In the genomic region with DNA sequence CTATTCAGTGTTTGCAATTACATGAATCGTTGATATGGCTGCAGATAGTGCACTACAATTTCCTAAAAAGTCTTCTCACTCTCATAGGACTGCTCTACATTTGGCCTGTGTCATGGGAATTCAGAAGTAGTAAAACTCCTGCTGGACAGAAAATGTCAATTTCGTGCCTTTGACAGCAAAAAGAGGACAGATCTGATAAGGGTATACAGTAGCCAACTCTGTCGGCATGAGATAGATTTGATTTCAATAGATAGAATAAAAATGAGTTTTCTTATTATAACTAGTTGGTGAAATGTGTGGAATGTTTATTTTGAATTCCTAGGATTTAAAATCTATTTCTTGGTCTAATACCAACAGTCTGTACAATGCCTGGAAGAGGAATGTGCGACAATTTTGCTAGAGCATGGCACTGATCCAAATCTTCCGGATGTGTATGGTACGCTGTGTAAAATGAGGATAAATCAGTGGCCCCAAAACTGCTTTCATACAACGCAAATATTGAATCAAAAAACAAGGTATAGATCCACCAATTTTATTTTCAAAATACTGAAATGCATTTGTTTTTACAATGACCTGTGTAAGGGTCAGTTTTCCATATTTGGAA, we compare ENCODE assay signal across 17 cellular contexts.
A peak's percentile ranks its signal among the peaks of the same experiment; 100 is the strongest.
DNase-seq lines count a peak whose midpoint lies in the region; ATAC-seq and TF ChIP-seq lines count a peak whose summit lies in the region.
"Had no signal": no experiment of that assay in that cellular context is flagged by ENCODE, and none has a peak within 500 bp of the region (broad histone marks: within the 10 kb centered on the region; RNA-seq: fewer than 3 reads in every experiment).

No MANE protein-coding gene starts in this region.

- no peak overlapping the region for H3K18ac ChIP-seq in H9 (ENCODE audit: insufficient read length, low read depth, low read length)

- no peak overlapping the region for H3T11ph ChIP-seq in H9 (ENCODE audit: low read length)

- no peak overlapping the region for H2BK12ac ChIP-seq in H9 (ENCODE audit: insufficient read length, low read depth, low read length)

- no peak overlapping the region for H3K4ac ChIP-seq in H9 (ENCODE audit: low read depth, low read length)

- H3K27me3 ChIP-seq in H9 (ENCODE audit: insufficient read depth, low read length) = no peaks in the 10 kb centered on the region
- H3K27me3 ChIP-seq in parathyroid adenoma (ENCODE audit: control insufficient read depth, insufficient read depth, low read length) = no peaks in the 10 kb centered on the region
- peaks cover 2% of the 10 kb centered on the region; the same call in 1 of the 2 replicates for H3K27me3 ChIP-seq in MG63
- no peaks in the 10 kb centered on the region for H3K27me3 ChIP-seq in Peyer's patch

- no peak for TF ChIP-seq CTCF in H9 (conservative IDR thresholded peaks at IDR 0.05)
- no peak for TF ChIP-seq CTCF in parathyroid adenoma (IDR thresholded peaks at IDR 0.05)
- TF ChIP-seq CTCF in Peyer's patch (IDR thresholded peaks at IDR 0.05) = no peak

- H2AFZ ChIP-seq in H9 (ENCODE audit: low read length) (no peak overlapping the region), parathyroid adenoma (no peak overlapping the region)

- H3K4me2 ChIP-seq in H9 (ENCODE audit: insufficient read depth, insufficient read length, low read length) = no peak overlapping the region
- peak overlapping the region; percentile 18 for H3K4me2 ChIP-seq in parathyroid adenoma (ENCODE audit: low read length)

- no peaks in the 10 kb centered on the region for H3K4me1 ChIP-seq in H9 (ENCODE audit: insufficient read depth, low read length)
- H3K4me1 ChIP-seq in parathyroid adenoma = peaks cover 4% of the 10 kb centered on the region
- H3K4me1 ChIP-seq in Peyer's patch = no peaks in the 10 kb centered on the region
- H3K4me1 ChIP-seq: Caco-2 had no signal

- peak overlapping the region; percentile 3 for H3K4me3 ChIP-seq in parathyroid adenoma (ENCODE audit: low read depth, low read length)
- no peak overlapping the region for H3K4me3 ChIP-seq in MG63
- H3K4me3 ChIP-seq in Peyer's patch = no peak overlapping the region

- H2BK15ac ChIP-seq in H9 (ENCODE audit: low read depth, low read length) = no peak overlapping the region

- H3K36me3 ChIP-seq in parathyroid adenoma (ENCODE audit: control insufficient read depth, insufficient read depth, low read length) (no peaks in the 10 kb centered on the region), MG63 (no peaks in the 10 kb centered on the region), Peyer's patch (no peaks in the 10 kb centered on the region)

- no peak overlapping the region for H3K9ac ChIP-seq in H9 (ENCODE audit: extremely low read depth, insufficient read length, low read length)
- no peak overlapping the region for H3K9ac ChIP-seq in parathyroid adenoma

- no peak overlapping the region for H4K91ac ChIP-seq in H9 (ENCODE audit: insufficient read length, low read depth, low read length)

- no peak overlapping the region for H2AK5ac ChIP-seq in H9 (ENCODE audit: insufficient read length, low read length)

- no peaks in the 10 kb centered on the region for H3K79me2 ChIP-seq in H9 (ENCODE audit: insufficient read depth, low read length)
- no peaks in the 10 kb centered on the region for H3K79me2 ChIP-seq in parathyroid adenoma

- H3K27ac ChIP-seq in H9 (ENCODE audit: insufficient read length, low read depth, low read length) = no peak overlapping the region
- H3K27ac ChIP-seq in parathyroid adenoma = no peak overlapping the region
- H3K27ac ChIP-seq in Peyer's patch = no peak overlapping the region
- H3K27ac ChIP-seq: C4-2B, HL-60 had no signal

- H3K27me3 Mint-ChIP-seq in H9 (ENCODE audit: low read depth) = peaks cover 2% of the 10 kb centered on the region; the same call in 1 of the 2 replicates

- no peaks in the 10 kb centered on the region for H4K20me1 ChIP-seq in H9 (ENCODE audit: control insufficient read depth, insufficient read depth, insufficient read length)

- no peak overlapping the region for H3K23ac ChIP-seq in H9 (ENCODE audit: insufficient read length, low read depth, low read length)

- 0 out of 5 replicates have a peak, but pooled peaks cover 0 to 2% of the 10 kb centered on the region in 2 experiments for H3K9me3 Mint-ChIP-seq in H9
- no peaks in the 10 kb centered on the region for H3K9me3 Mint-ChIP-seq in activated naive CD4-positive, alpha-beta T cell treated with anti-CD3 and anti-CD28 coated beads, Interleukin-2, amount 50 U/mL, for 72 hours
- H3K9me3 Mint-ChIP-seq: CD4-positive, alpha-beta T cell; HFFc6 had no signal

- H3K4me3 Mint-ChIP-seq in H9 = no peak overlapping the region
- H3K4me3 Mint-ChIP-seq: CD4-positive, alpha-beta T cell; HFFc6 had no signal

- H3K79me1 ChIP-seq in H9 (ENCODE audit: insufficient read depth, low read depth, low read length, poor library complexity, severe bottlenecking) = no peaks in the 10 kb centered on the region

- no peak overlapping the region for H3K14ac ChIP-seq in H9 (ENCODE audit: insufficient read depth, low read length)

- no peaks in the 10 kb centered on the region for H3K9me3 ChIP-seq in H9 (ENCODE audit: control insufficient read depth, low read depth, low read length)
- no peaks in the 10 kb centered on the region for H3K9me3 ChIP-seq in parathyroid adenoma (ENCODE audit: control insufficient read depth, low read length)
- no peaks in the 10 kb centered on the region for H3K9me3 ChIP-seq in MG63
- no peaks in the 10 kb centered on the region for H3K9me3 ChIP-seq in Peyer's patch
- H3K9me3 ChIP-seq: Caco-2 had no signal

- H3K36me3 Mint-ChIP-seq in H9 (ENCODE audit: insufficient read depth in 1 of 3, low read depth in 3 of 3) = no peaks in the 10 kb centered on the region
- H3K36me3 Mint-ChIP-seq in activated naive CD4-positive, alpha-beta T cell treated with anti-CD3 and anti-CD28 coated beads, Interleukin-2, amount 50 U/mL, for 72 hours = no peaks in the 10 kb centered on the region

- no CpG with 5 or more reads among the region's 7 CpGs for WGBS in H9 (ENCODE audit: extremely low coverage, insufficient read length, low lambda C conversion rate)

- H3K23me2 ChIP-seq in H9 (ENCODE audit: insufficient read length, low read depth, low read length, poor library complexity, severe bottlenecking) = no peaks in the 10 kb centered on the region

- no peak overlapping the region for H2BK5ac ChIP-seq in H9 (ENCODE audit: insufficient read length, low read length)

- no peak overlapping the region for H3K56ac ChIP-seq in H9 (ENCODE audit: insufficient read length, low read depth, low read length)

- peaks cover 2 to 5% of the 10 kb centered on the region in 2 experiments; a peak in 1 of 4 replicates for H3K4me1 Mint-ChIP-seq in H9

- no peak for DNase-seq in H9
- peak; percentile 41 for DNase-seq in NCI-H69 (lab: John Stamatoyannopoulos, UW)
- peak; percentile 59 for DNase-seq in dermis blood vessel endothelial cell
- no peak for DNase-seq in iPS-NIHi11 (ENCODE audit: low spot score)
- DNase-seq in MG63 = no peak
- no peak for DNase-seq in Peyer's patch
- no peak for DNase-seq in activated naive CD4-positive, alpha-beta T cell treated with anti-CD3 and anti-CD28 coated beads, Interleukin-2, amount 50 U/mL, for 72 hours (ENCODE audit: low spot score in 2 of 2)
- DNase-seq: AML-193; Caco-2; CD4-positive, alpha-beta T cell; HCEC 1CT; HFFc6; IMR-90; KBM-7 had no signal

- H3K27ac Mint-ChIP-seq in H9 = no peak overlapping the region
- no peak overlapping the region for H3K27ac Mint-ChIP-seq in activated naive CD4-positive, alpha-beta T cell treated with anti-CD3 and anti-CD28 coated beads, Interleukin-2, amount 50 U/mL, for 72 hours
- H3K27ac Mint-ChIP-seq: CD4-positive, alpha-beta T cell; HFFc6 had no signal

- no peak for TF ChIP-seq POLR2A in Peyer's patch (IDR thresholded peaks at IDR 0.05)

- peak overlapping the region; percentile 60 for H2BK20ac ChIP-seq in H9 (ENCODE audit: low read depth, low read length, poor library complexity, severe bottlenecking)

- no peak overlapping the region for H2BK120ac ChIP-seq in H9 (ENCODE audit: low read depth, low read length, poor library complexity, severe bottlenecking)

- ATAC-seq in activated naive CD4-positive, alpha-beta T cell treated with anti-CD3 and anti-CD28 coated beads, Interleukin-2, amount 50 U/mL, for 72 hours = no peak

- H4K8ac ChIP-seq in H9 (replicated peaks; ENCODE audit: insufficient read length, low read depth, low read length) = no peak overlapping the region

- H4K5ac ChIP-seq in H9 (ENCODE audit: insufficient read length, low read depth, low read length) = no peak overlapping the region

Comparison
In these comparisons a context has a peak if more than half of its experiments do, and no peak if none do; other contexts are left out.
1. DNase-seq: peak in NCI-H69 (single experiment) and dermis blood vessel endothelial cell (single experiment); none in H9 (single experiment), iPS-NIHi11 (single experiment), MG63 (single experiment), Peyer's patch (0 of 3) and activated naive CD4-positive, alpha-beta T cell treated with anti-CD3 and anti-CD28 coated beads, Interleukin-2, amount 50 U/mL, for 72 hours (0 of 2).